In genomic region chr1:11458811-11459275, GRCh38 we compare ENCODE assay signal across 14 cellular contexts.
A peak's percentile ranks its signal among the peaks of the same experiment; 100 is the strongest.
DNase-seq lines count a peak whose midpoint lies in the region; ATAC-seq and FAIRE-seq lines count a peak whose summit lies in the region.
"Had no signal": no experiment of that assay in that cellular context is flagged by ENCODE, and none has a peak within 500 bp of the region (broad histone marks: within the 10 kb centered on the region; RNA-seq: fewer than 3 reads in every experiment).

No MANE protein-coding gene starts in this region.

- DNase-seq in NCI-H2171 (lab: John Stamatoyannopoulos, UW) (peak; percentile 33), anterior cingulate cortex (lab: John Stamatoyannopoulos, UW) (peak in 54 of 58 donors; percentile 29 to 93 (median 80)), hippocampal formation (lab: John Stamatoyannopoulos, UW) (peak; percentile 87 to 91), putamen (ENCODE audit: low spot score) (peak; percentile 93), HTR-8/SVneo (ENCODE audit: insufficient read length, low spot score) (no peak)
- DNase-seq: activated CD4-positive, alpha-beta T cell treated with anti-CD3 and anti-CD28 coated beads, Interleukin-2, amount 10 ng/mL, durations not matched to agents 7 days and 5 days; activated T-cell treated with anti-CD3 and anti-CD28 coated beads, Interleukin-2, amount 50 U/mL, for 72 hours; CD4-positive, CD25-positive, alpha-beta regulatory T cell; GDM1; H7; T-helper 2 cell had no signal

- FAIRE-seq in HTR-8/SVneo (lab: Jason Lieb, UNC), result no peak
- FAIRE-seq: islet of Langerhans had no signal

- ATAC-seq in HG03135 (IDR thresholded peaks at IDR 0.05; ENCODE audit: unreplicated experiment) (no peak), HG02870 (IDR thresholded peaks at IDR 0.05; ENCODE audit: unreplicated experiment) (no peak)
- ATAC-seq: activated T-cell treated with anti-CD3 and anti-CD28 coated beads, Interleukin-2, amount 50 U/mL, for 72 hours had no signal
